Comparison of ENCODE assay signal across 8 cellular contexts in the genomic region with DNA sequence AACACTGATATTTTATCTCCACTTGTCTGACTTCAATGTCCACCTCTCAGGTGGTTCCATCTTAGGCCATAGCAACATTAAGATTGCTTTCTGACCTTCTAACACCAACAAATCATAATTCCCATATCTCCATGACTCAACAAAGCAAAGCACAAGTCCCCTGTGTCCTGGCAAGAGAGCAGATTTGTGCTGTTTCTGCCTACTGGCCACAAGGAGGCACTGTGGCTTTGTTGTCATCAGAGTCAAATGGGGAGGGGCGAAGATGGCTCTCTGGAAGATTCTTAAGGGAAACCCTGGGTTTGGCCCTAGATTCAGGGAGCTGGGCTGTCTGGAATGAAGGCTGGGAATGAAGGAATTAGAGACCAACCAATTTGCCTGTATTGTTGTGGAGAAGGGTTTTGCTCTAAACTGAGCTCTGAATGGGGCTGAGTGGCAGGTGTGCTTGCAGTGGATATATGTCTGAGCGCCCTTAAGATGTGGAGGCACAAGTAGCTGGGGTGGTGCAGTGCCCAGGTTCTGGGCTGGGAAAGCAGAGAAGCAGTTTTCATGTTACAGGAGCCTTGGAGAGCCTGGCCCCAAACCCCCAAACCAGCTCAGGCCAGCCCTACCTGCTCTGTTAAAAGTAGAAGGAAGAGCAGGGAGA.
A peak's percentile ranks its signal among the peaks of the same experiment; 100 is the strongest.
DNase-seq lines count a peak whose midpoint lies in the region; ATAC-seq and TF ChIP-seq lines count a peak whose summit lies in the region.

No MANE protein-coding gene starts in this region.

- POLR2A ChIA-PET in activated CD4-positive, alpha-beta memory T cell treated with anti-CD3 and anti-CD28 coated beads for 36 hours (lab: Charles Lee): no interaction called here

- H3K9me3 ChIP-seq in heart right ventricle (no peaks in the 10 kb centered on the region), HAP-1 (no peaks in the 10 kb centered on the region)

- peak in 5 of 9 donors; percentile 17 to 59 (median 34) for TF ChIP-seq CTCF in heart right ventricle (IDR thresholded peaks at IDR 0.05)
- TF ChIP-seq CTCF in LNCaP clone FGC (IDR thresholded peaks at IDR 0.05; ENCODE audit: control insufficient read depth, extremely low read depth, insufficient read depth): peak; percentile 83

- WGBS in heart right ventricle, 2 donors: 87 to 88% methylated on average over 2 of the region's 2 CpGs

- no peaks in the 10 kb centered on the region for H3K27me3 ChIP-seq in heart right ventricle
- no peaks in the 10 kb centered on the region for H3K27me3 ChIP-seq in HAP-1 (ENCODE audit: low read depth)

- H3K36me3 Mint-ChIP-seq in activated CD4-positive, alpha-beta memory T cell treated with anti-CD3 and anti-CD28 coated beads for 36 hours: no peaks in the 10 kb centered on the region

- no peaks in the 10 kb centered on the region for H3K4me1 Mint-ChIP-seq in activated CD4-positive, alpha-beta memory T cell treated with anti-CD3 and anti-CD28 coated beads for 36 hours (ENCODE audit: low read depth)

- CTCF ChIA-PET in activated CD4-positive, alpha-beta memory T cell treated with anti-CD3 and anti-CD28 coated beads for 36 hours (lab: Charles Lee): interaction anchor here (0.6 to 3.1 kb wide), 16 partner anchors 11 to 803 kb away, joined by 3 to 11 read pairs (median 5); no protein-coding TSS in a partner anchor

- no peak overlapping the region for H3K4me3 ChIP-seq in heart right ventricle
- H3K4me3 ChIP-seq in HAP-1: no peak overlapping the region
- no peak overlapping the region for H3K4me3 ChIP-seq in LNCaP clone FGC (ENCODE audit: low read depth, low read length)

- no peak for DNase-seq in heart right ventricle
- no peak for DNase-seq in cardiac septum (ENCODE audit: low spot score)
- peak; percentile 15 to 43 for DNase-seq in HAP-1 (ENCODE audit: low spot score in 2 of 2)
- peak; percentile 21 for DNase-seq in LNCaP clone FGC (ENCODE audit: low read depth)
- peak; percentile 51 for DNase-seq in activated CD4-positive, alpha-beta memory T cell treated with anti-CD3 and anti-CD28 coated beads for 36 hours
- peak; percentile 16 for DNase-seq in globus pallidus (ENCODE audit: low spot score)
- DNase-seq in stimulated activated CD4-positive, alpha-beta T cell treated with anti-CD3 and anti-CD28 coated beads, Interleukin-1b, Interleukin-23, amount 100 ng/mL, for 48 hours: peak; percentile 27
- no peak for DNase-seq in ureter (ENCODE audit: low spot score)

- no peak overlapping the region for H3K27ac Mint-ChIP-seq in activated CD4-positive, alpha-beta memory T cell treated with anti-CD3 and anti-CD28 coated beads for 36 hours

- H3K27ac ChIP-seq in heart right ventricle: no peak overlapping the region

- ATAC-seq in heart right ventricle: no peak

- H3K9me3 Mint-ChIP-seq in activated CD4-positive, alpha-beta memory T cell treated with anti-CD3 and anti-CD28 coated beads for 36 hours: no peaks in the 10 kb centered on the region

- no peaks in the 10 kb centered on the region for H3K27me3 Mint-ChIP-seq in activated CD4-positive, alpha-beta memory T cell treated with anti-CD3 and anti-CD28 coated beads for 36 hours

- H3K4me3 Mint-ChIP-seq in activated CD4-positive, alpha-beta memory T cell treated with anti-CD3 and anti-CD28 coated beads for 36 hours: no peak overlapping the region

- in situ Hi-C loops in HAP-1 (cut with MboI; ENCODE audit: low sequenced_read_pairs): no loop called here

- H3K4me1 ChIP-seq in heart right ventricle (peaks cover 0 to 5% (median 0%) of the 10 kb centered on the region in 9 donors), HAP-1 (no peaks in the 10 kb centered on the region)

- H3K36me3 ChIP-seq in heart right ventricle (no peaks in the 10 kb centered on the region), HAP-1 (replicated peaks) (no peaks in the 10 kb centered on the region)

- intact Hi-C loops in heart right ventricle (cut with DNase I) (no loop called here), cardiac septum (cut with DNase I) (no loop called here)
- intact Hi-C loops in activated CD4-positive, alpha-beta memory T cell treated with anti-CD3 and anti-CD28 coated beads for 36 hours (cut with micrococcal nuclease): no loop called here

Comparison
In these comparisons a context has a peak if more than half of its experiments do, and no peak if none do; other contexts are left out.
1. DNase-seq: peak in HAP-1 (2 of 2), LNCaP clone FGC (single experiment), activated CD4-positive, alpha-beta memory T cell treated with anti-CD3 and anti-CD28 coated beads for 36 hours (single experiment), globus pallidus (single experiment) and stimulated activated CD4-positive, alpha-beta T cell treated with anti-CD3 and anti-CD28 coated beads, Interleukin-1b, Interleukin-23, amount 100 ng/mL, for 48 hours (single experiment); none in heart right ventricle (0 of 2), cardiac septum (single experiment) and ureter (single experiment).